In genomic region chr2:201298462-201298861, GRCh38 we compare ENCODE assay signal across 22 cellular contexts. TPM values are rescaled to one million over a fixed set of nuclear protein-coding genes. Genes with fewer than 3 reads are reported as not detected.
DNase-seq lines count a peak whose midpoint lies in the region; ATAC-seq and TF ChIP-seq lines count a peak whose summit lies in the region.
"Had no signal": no experiment of that assay in that cellular context is flagged by ENCODE, and none has a peak within 500 bp of the region (broad histone marks: within the 10 kb centered on the region; RNA-seq: fewer than 3 reads in every experiment).

No MANE protein-coding gene starts in this region.

- peak overlapping the region; percentile 38 for H3K27ac Mint-ChIP-seq in CD8-positive, alpha-beta T cell
- peak overlapping the region in 8 of 9 donors; percentile 6 to 79 (median 38) for H3K27ac Mint-ChIP-seq in naive thymus-derived CD4-positive, alpha-beta T cell
- H3K27ac Mint-ChIP-seq in activated naive CD8-positive, alpha-beta T cell treated with anti-CD3 and anti-CD28 coated beads for 36 hours: no peak overlapping the region
- H3K27ac Mint-ChIP-seq: activated CD8-positive, alpha-beta T cell treated with anti-CD3 and anti-CD28 coated beads for 36 hours; progenitor cell of endocrine pancreas had no signal

- POLR2A ChIA-PET in CD8-positive, alpha-beta T cell (lab: Charles Lee): interaction anchor here (0.6 to 1.0 kb wide), 2 partner anchors 19 to 495 kb away, joined by 3 to 5 read pairs; no protein-coding TSS in a partner anchor
- POLR2A ChIA-PET in naive thymus-derived CD4-positive, alpha-beta T cell (lab: Charles Lee): interaction anchor here (0.6 to 1.2 kb wide), 5 partner anchors 9 to 41 kb away, joined by 3 to 6 read pairs (median 3); no protein-coding TSS in a partner anchor

- no peak for DNase-seq in CD8-positive, alpha-beta T cell
- DNase-seq in HT1080 (ENCODE audit: low read depth): peak; percentile 8
- peak; percentile 37 for DNase-seq in astrocyte of the hippocampus (ENCODE audit: low read depth, low spot score)
- no peak for DNase-seq in naive thymus-derived CD4-positive, alpha-beta T cell
- no peak for DNase-seq in SHP77 treated with DMSO at 0.1 percent for 48 hours (lab: John Stamatoyannopoulos, UW)
- no peak for DNase-seq in NCI-H2107 treated with DMSO at 0.1 percent for 48 hours (lab: John Stamatoyannopoulos, UW; ENCODE audit: unreplicated experiment)
- DNase-seq in activated naive CD8-positive, alpha-beta T cell treated with anti-CD3 and anti-CD28 coated beads for 36 hours: no peak
- DNase-seq: activated CD4-positive, CD25-positive, alpha-beta regulatory T cell; activated CD8-positive, alpha-beta T cell treated with anti-CD3 and anti-CD28 coated beads for 36 hours; activated gamma-delta T cell treated with Interleukin-2 at 50 U/mL for 16 hours; AML-193; amniotic stem cell; glutamatergic neuron; left ventricle myocardium inferior; PC-9; stimulated activated naive CD4-positive, alpha-beta T cell treated with Interleukin-2 at 50 U/mL for 16 hours had no signal

- peaks cover 26% of the 10 kb centered on the region for H3K9me3 Mint-ChIP-seq in CD8-positive, alpha-beta T cell
- peaks cover 14 to 75% (median 29%) of the 10 kb centered on the region in 11 donors for H3K9me3 Mint-ChIP-seq in naive thymus-derived CD4-positive, alpha-beta T cell
- H3K9me3 Mint-ChIP-seq in activated naive CD8-positive, alpha-beta T cell treated with anti-CD3 and anti-CD28 coated beads for 36 hours: peaks cover 27% of the 10 kb centered on the region
- H3K9me3 Mint-ChIP-seq: neural crest cell had no signal

- H3K36me3 Mint-ChIP-seq in CD8-positive, alpha-beta T cell: peaks cover 49% of the 10 kb centered on the region
- H3K36me3 Mint-ChIP-seq in naive thymus-derived CD4-positive, alpha-beta T cell: peaks cover 28 to 75% (median 58%) of the 10 kb centered on the region in 5 donors
- H3K36me3 Mint-ChIP-seq in activated naive CD8-positive, alpha-beta T cell treated with anti-CD3 and anti-CD28 coated beads for 36 hours: peaks cover 50% of the 10 kb centered on the region

- H3K4me3 ChIP-seq in CD8-positive, alpha-beta T cell (ENCODE audit: low read depth, low read length): no peak overlapping the region
- no peak overlapping the region for H3K4me3 ChIP-seq in naive thymus-derived CD4-positive, alpha-beta T cell (ENCODE audit: low read length)
- H3K4me3 ChIP-seq: HAP-1, left ventricle myocardium inferior, PC-9, SJSA1, skin epidermis had no signal

- H3K27me3 Mint-ChIP-seq in CD8-positive, alpha-beta T cell (ENCODE audit: low read depth): no peaks in the 10 kb centered on the region
- H3K27me3 Mint-ChIP-seq in naive thymus-derived CD4-positive, alpha-beta T cell: no peaks in the 10 kb centered on the region
- H3K27me3 Mint-ChIP-seq in activated naive CD8-positive, alpha-beta T cell treated with anti-CD3 and anti-CD28 coated beads for 36 hours: no peaks in the 10 kb centered on the region
- H3K27me3 Mint-ChIP-seq: activated CD8-positive, alpha-beta T cell treated with anti-CD3 and anti-CD28 coated beads for 36 hours; progenitor cell of endocrine pancreas had no signal

- intact Hi-C loops in CD8-positive, alpha-beta T cell (cut with DNase I, micrococcal nuclease): no loop called here
- intact Hi-C loops in naive thymus-derived CD4-positive, alpha-beta T cell (cut with micrococcal nuclease): no loop called here

- H3K4me3 Mint-ChIP-seq in CD8-positive, alpha-beta T cell: no peak overlapping the region
- no peak overlapping the region for H3K4me3 Mint-ChIP-seq in naive thymus-derived CD4-positive, alpha-beta T cell
- H3K4me3 Mint-ChIP-seq in activated naive CD8-positive, alpha-beta T cell treated with anti-CD3 and anti-CD28 coated beads for 36 hours: no peak overlapping the region
- H3K4me3 Mint-ChIP-seq: activated CD8-positive, alpha-beta T cell treated with anti-CD3 and anti-CD28 coated beads for 36 hours; neural crest cell had no signal

- CTCF ChIA-PET in CD8-positive, alpha-beta T cell (lab: Charles Lee): interaction anchor here (1.0 to 2.4 kb wide), 3 partner anchors 9 to 65 kb away, joined by 3 to 9 read pairs (median 4); no protein-coding TSS in a partner anchor
- CTCF ChIA-PET in naive thymus-derived CD4-positive, alpha-beta T cell (lab: Charles Lee): interaction anchor here (0.6 to 1.4 kb wide), 2 partner anchors 9 to 36 kb away, joined by 3 to 5 read pairs; no protein-coding TSS in a partner anchor

- no peak for TF ChIP-seq CTCF in CD8-positive, alpha-beta T cell (IDR thresholded peaks at IDR 0.05)

- H3K4me1 ChIP-seq in CD8-positive, alpha-beta T cell (ENCODE audit: insufficient read depth, low read length): no peaks in the 10 kb centered on the region
- no peaks in the 10 kb centered on the region for H3K4me1 ChIP-seq in naive thymus-derived CD4-positive, alpha-beta T cell (ENCODE audit: control insufficient read depth in 2 of 2, insufficient read depth in 2 of 2, low read length in 2 of 2)
- H3K4me1 ChIP-seq: HAP-1, left ventricle myocardium inferior, SJSA1 had no signal

- no peaks in the 10 kb centered on the region for H3K27me3 ChIP-seq in CD8-positive, alpha-beta T cell (ENCODE audit: insufficient read depth, low read length)
- no peaks in the 10 kb centered on the region for H3K27me3 ChIP-seq in naive thymus-derived CD4-positive, alpha-beta T cell (ENCODE audit: control insufficient read depth in 2 of 2, insufficient read depth in 2 of 2, low read length in 2 of 2)
- H3K27me3 ChIP-seq: SJSA1 had no signal

- H3K27ac ChIP-seq in CD8-positive, alpha-beta T cell (ENCODE audit: low read depth, low read length): no peak overlapping the region
- no peak overlapping the region for H3K27ac ChIP-seq in naive thymus-derived CD4-positive, alpha-beta T cell (ENCODE audit: low read depth, low read length)
- H3K27ac ChIP-seq: left ventricle myocardium inferior, PC-9, SJSA1, skin epidermis had no signal

- H3K4me1 Mint-ChIP-seq in CD8-positive, alpha-beta T cell (ENCODE audit: low read depth): peaks cover 11% of the 10 kb centered on the region
- peaks cover 3 to 32% (median 22%) of the 10 kb centered on the region in 7 donors for H3K4me1 Mint-ChIP-seq in naive thymus-derived CD4-positive, alpha-beta T cell
- peaks cover 6% of the 10 kb centered on the region for H3K4me1 Mint-ChIP-seq in activated naive CD8-positive, alpha-beta T cell treated with anti-CD3 and anti-CD28 coated beads for 36 hours
- H3K4me1 Mint-ChIP-seq: neural crest cell had no signal

- H3K9me3 ChIP-seq in CD8-positive, alpha-beta T cell (ENCODE audit: low read length): no peaks in the 10 kb centered on the region
- H3K9me3 ChIP-seq in naive thymus-derived CD4-positive, alpha-beta T cell (ENCODE audit: control insufficient read depth in 2 of 3, low read length in 3 of 3): peaks cover 0 to 6% (median 0%) of the 10 kb centered on the region in 3 experiments
- H3K9me3 ChIP-seq: HAP-1 had no signal

- no peaks in the 10 kb centered on the region for H3K36me3 ChIP-seq in CD8-positive, alpha-beta T cell (ENCODE audit: insufficient read depth, low read length)
- no peaks in the 10 kb centered on the region for H3K36me3 ChIP-seq in naive thymus-derived CD4-positive, alpha-beta T cell (ENCODE audit: control insufficient read depth in 2 of 3, insufficient read depth in 3 of 3, low read length in 3 of 3)
- H3K36me3 ChIP-seq: HAP-1, SJSA1 had no signal

- ATAC-seq in CD8-positive, alpha-beta T cell: no peak
- no peak for ATAC-seq in naive thymus-derived CD4-positive, alpha-beta T cell
- ATAC-seq: activated CD8-positive, alpha-beta T cell treated with anti-CD3 and anti-CD28 coated beads for 36 hours; esophagus mucosa had no signal

RNA-seq across cellular contexts. Expression of gene CASP8, which starts 38.1 kb away (rescaled TPM):
- 100 to 1,000 TPM; 153 to 155 TPM for total RNA-seq in CD8-positive, alpha-beta T cell
- 25.6 and 26.1 TPM in 2 replicates for total RNA-seq in HT1080 (2014; rRNA removed; shearing (Covaris generic))
- 19.2 and 22.2 TPM in 2 replicates for polyA plus RNA-seq in HT1080 (2015; cell fraction: cytosol; rRNA removed)
- polyA plus RNA-seq in HT1080 (2015; cell fraction: nucleus; rRNA removed): 61.2 and 62.1 TPM in 2 replicates
- total RNA-seq in naive thymus-derived CD4-positive, alpha-beta T cell: 100 to 1,000 TPM in 3 of 5 experiments, 10 to 100 TPM in 2; 84.9 to 159 (median 150) TPM
- 10 to 100 TPM; 38.9 to 78.1 TPM for polyA plus RNA-seq in naive thymus-derived CD4-positive, alpha-beta T cell
- 10 to 100 TPM; 36.2 to 37.9 TPM for total RNA-seq in activated naive CD8-positive, alpha-beta T cell treated with anti-CD3 and anti-CD28 coated beads for 36 hours

RNA-seq across cellular contexts. Expression of gene FLACC1, which starts 58.7 kb away (rescaled TPM):
- total RNA-seq in CD8-positive, alpha-beta T cell: 1 to 10 TPM; 2.4 to 3.8 TPM
- 0.53 and 1.9 TPM in 2 replicates for total RNA-seq in HT1080 (2014; rRNA removed; shearing (Covaris generic))
- 0.22 TPM in 1 of 2 replicates, not detected in the other for polyA plus RNA-seq in HT1080 (2015; cell fraction: cytosol; rRNA removed)
- polyA plus RNA-seq in HT1080 (2015; cell fraction: nucleus; rRNA removed): 0.49 and 0.51 TPM in 2 replicates
- 1 to 10 TPM; 3.9 to 9.5 (median 7.4) TPM for total RNA-seq in naive thymus-derived CD4-positive, alpha-beta T cell
- 1 to 10 TPM; 3.1 to 3.7 TPM for polyA plus RNA-seq in naive thymus-derived CD4-positive, alpha-beta T cell
- total RNA-seq in activated naive CD8-positive, alpha-beta T cell treated with anti-CD3 and anti-CD28 coated beads for 36 hours: 1 to 10 TPM in 1 of 2 experiments, under 1 TPM in 1; 0.98 to 1.3 TPM

Comparison
In these comparisons a context has a peak if more than half of its experiments do, and no peak if none do; other contexts are left out.
1. DNase-seq: peak in HT1080 (single experiment) and astrocyte of the hippocampus (single experiment); none in CD8-positive, alpha-beta T cell (0 of 7), naive thymus-derived CD4-positive, alpha-beta T cell (0 of 9), SHP77 treated with DMSO at 0.1 percent for 48 hours (single experiment), NCI-H2107 treated with DMSO at 0.1 percent for 48 hours (single experiment) and activated naive CD8-positive, alpha-beta T cell treated with anti-CD3 and anti-CD28 coated beads for 36 hours (single experiment).